Comparison of ENCODE assay signal across 9 cellular contexts in genomic region chr9:114930063-114930812, GRCh38. TPM values are rescaled to one million over a fixed set of nuclear protein-coding genes. Genes with fewer than 3 reads are reported as not detected.
A peak's percentile ranks its signal among the peaks of the same experiment; 100 is the strongest.
DNase-seq lines count a peak whose midpoint lies in the region; ATAC-seq and TF ChIP-seq lines count a peak whose summit lies in the region.
"Had no signal": no experiment of that assay in that cellular context is flagged by ENCODE, and none has a peak within 500 bp of the region (broad histone marks: within the 10 kb centered on the region; RNA-seq: fewer than 3 reads in every experiment).

Gene TNFSF8 (minus strand): TSS chr9:114930591. CDS start chr9:114930303, 288 bp downstream.

- peak within 1 kb of the TSS in 2 of 5 donors; percentile 35 to 41 for H3K9ac ChIP-seq in subcutaneous abdominal adipose tissue (ENCODE audit: low read length in 5 of 5)

- peak within 1 kb of the TSS; percentile 96 for H3K27ac Mint-ChIP-seq in activated T-cell treated with anti-CD3 and anti-CD28 coated beads, Interleukin-2, amount 50 U/mL, for 72 hours

- H3K36me3 Mint-ChIP-seq in activated T-cell treated with anti-CD3 and anti-CD28 coated beads, Interleukin-2, amount 50 U/mL, for 72 hours (ENCODE audit: insufficient read depth in 2 of 2), result peaks cover 21 to 30% of the 10 kb centered on the region in 2 donors

- H3K27ac ChIP-seq in subcutaneous abdominal adipose tissue (ENCODE audit: low read depth, low read length), result no peak within 1 kb of the TSS
- H3K27ac ChIP-seq: A549 had no signal

- ATAC-seq in activated T-cell treated with anti-CD3 and anti-CD28 coated beads, Interleukin-2, amount 50 U/mL, for 72 hours (replicated peaks in 1 of 2), result peak; percentile 86 to 91
- ATAC-seq in mucosa of descending colon (peak; percentile 87), GM21529 (IDR thresholded peaks at IDR 0.05; ENCODE audit: unreplicated experiment) (no peak)
- ATAC-seq: A549 had no signal

- DNase-seq in AML-193 (lab: John Stamatoyannopoulos, UW), result peak; percentile 50 to 57
- DNase-seq in Kasumi-1 (lab: John Stamatoyannopoulos, UW), result peak; percentile 67 to 70
- DNase-seq in activated T-cell treated with anti-CD3 and anti-CD28 coated beads, Interleukin-2, amount 50 U/mL, for 72 hours, result peak; percentile 74 to 83
- DNase-seq in mucosa of descending colon, result peak; percentile 40 to 72 (median 62)
- DNase-seq in NCI-H345 (lab: John Stamatoyannopoulos, UW), result no peak
- DNase-seq in D341Med (ENCODE audit: low spot score), result no peak

- H3K4me1 Mint-ChIP-seq in activated T-cell treated with anti-CD3 and anti-CD28 coated beads, Interleukin-2, amount 50 U/mL, for 72 hours (ENCODE audit: low read depth), result peaks cover 47% of the 10 kb centered on the region

- H3K4me3 ChIP-seq in mucosa of descending colon, result no peak within 1 kb of the TSS
- peak within 1 kb of the TSS; percentile 38 to 59 (median 51) for H3K4me3 ChIP-seq in subcutaneous abdominal adipose tissue (ENCODE audit: low read depth in 1 of 5, low read length in 5 of 5)
- H3K4me3 ChIP-seq: A549 had no signal

- H3K4me1 ChIP-seq in mucosa of descending colon (ENCODE audit: low read depth), result no peaks in the 10 kb centered on the region
- H3K4me1 ChIP-seq in subcutaneous abdominal adipose tissue (ENCODE audit: control insufficient read depth in 5 of 5, insufficient read depth in 5 of 5, low read length in 5 of 5), result peaks cover 0 to 8% (median 5%) of the 10 kb centered on the region in 5 donors
- H3K4me1 ChIP-seq: A549 had no signal

- H3K27me3 Mint-ChIP-seq in activated T-cell treated with anti-CD3 and anti-CD28 coated beads, Interleukin-2, amount 50 U/mL, for 72 hours (ENCODE audit: low read depth), result no peaks in the 10 kb centered on the region

- TF ChIP-seq CTCF in mucosa of descending colon (IDR thresholded peaks at IDR 0.05), result no peak

- H3K4me3 Mint-ChIP-seq in activated T-cell treated with anti-CD3 and anti-CD28 coated beads, Interleukin-2, amount 50 U/mL, for 72 hours, result peak within 1 kb of the TSS; percentile 94 to 95

- intact Hi-C loops in mucosa of descending colon (cut with DNase I, micrococcal nuclease), result no loop called here

- H3K36me3 ChIP-seq in mucosa of descending colon (ENCODE audit: low read depth), result no peaks in the 10 kb centered on the region
- no peaks in the 10 kb centered on the region for H3K36me3 ChIP-seq in subcutaneous abdominal adipose tissue (ENCODE audit: control insufficient read depth in 5 of 5, insufficient read depth in 5 of 5, low read length in 5 of 5)

- no peaks in the 10 kb centered on the region for H3K27me3 ChIP-seq in subcutaneous abdominal adipose tissue (ENCODE audit: control insufficient read depth in 5 of 5, insufficient read depth in 4 of 5, low read length in 5 of 5)

- H3K9me3 Mint-ChIP-seq in activated T-cell treated with anti-CD3 and anti-CD28 coated beads, Interleukin-2, amount 50 U/mL, for 72 hours, result peaks cover 2 to 3% of the 10 kb centered on the region in 2 donors

- H3K9me3 ChIP-seq in mucosa of descending colon (no peaks in the 10 kb centered on the region), subcutaneous abdominal adipose tissue (ENCODE audit: control insufficient read depth in 5 of 5, low read length in 5 of 5) (no peaks in the 10 kb centered on the region)
- H3K9me3 ChIP-seq: A549 had no signal

RNA-seq across cellular contexts. Expression of gene TNFSF8, which starts in this region (rescaled TPM):
- total RNA-seq in activated T-cell treated with anti-CD3 and anti-CD28 coated beads, Interleukin-2, amount 50 U/mL, for 72 hours, result 10 to 100 TPM; 84.2 to 99.5 TPM
- total RNA-seq in mucosa of descending colon, result 1 to 10 TPM; 1.0 to 1.3 (median 1.0) TPM

Comparison
In these comparisons a context has a peak if more than half of its experiments do, and no peak if none do; other contexts are left out.
1. RNA of gene TNFSF8 (total RNA-seq): 84.2 to 99.5 TPM in activated T-cell treated with anti-CD3 and anti-CD28 coated beads, Interleukin-2, amount 50 U/mL, for 72 hours; 1.0 to 1.3 TPM in mucosa of descending colon; every median in the first group is over 10 times any median in the second.
2. DNase-seq: peak in AML-193 (2 of 2), Kasumi-1 (2 of 2), activated T-cell treated with anti-CD3 and anti-CD28 coated beads, Interleukin-2, amount 50 U/mL, for 72 hours (2 of 2) and mucosa of descending colon (3 of 3); none in NCI-H345 (single experiment) and D341Med (single experiment).